ENCODE assay signal across 19 cellular contexts in genomic region chr15:89917442-89918085, GRCh38. TPM values are rescaled to one million over a fixed set of nuclear protein-coding genes. Genes with fewer than 3 reads are reported as not detected.
DNase-seq lines count a peak whose midpoint lies in the region; ATAC-seq, FAIRE-seq and TF ChIP-seq lines count a peak whose summit lies in the region.
"Had no signal": no experiment of that assay in that cellular context is flagged by ENCODE, and none has a peak within 500 bp of the region (broad histone marks: within the 10 kb centered on the region; RNA-seq: fewer than 3 reads in every experiment).

No MANE protein-coding gene starts in this region.

- H3K36me3 ChIP-seq in PC-3 (ENCODE audit: low read depth, low read length) = no peaks in the 10 kb centered on the region
- H3K36me3 ChIP-seq in colonic mucosa = no peaks in the 10 kb centered on the region
- H3K36me3 ChIP-seq in pancreas = no peaks in the 10 kb centered on the region

- H3K27me3 Mint-ChIP-seq in Calu3 (ENCODE audit: unreplicated experiment) = no peaks in the 10 kb centered on the region

- POLR2A ChIA-PET in PC-3 (lab: Charles Lee; ENCODE audit: unreplicated experiment) = no interaction called here

- no peaks in the 10 kb centered on the region for H3K36me3 Mint-ChIP-seq in Calu3 (ENCODE audit: insufficient read depth, unreplicated experiment)
- H3K36me3 Mint-ChIP-seq: CD4-positive, alpha-beta memory T cell had no signal

- no peaks in the 10 kb centered on the region for H3K9me3 Mint-ChIP-seq in Calu3 (ENCODE audit: low read depth, unreplicated experiment)
- H3K9me3 Mint-ChIP-seq: CD4-positive, alpha-beta memory T cell had no signal

- no peak for TF ChIP-seq CTCF in Calu3 (IDR thresholded peaks at IDR 0.05; ENCODE audit: unreplicated experiment)
- no peak for TF ChIP-seq CTCF in PC-3 (conservative IDR thresholded peaks at IDR 0.05; ENCODE audit: low read depth, low read length)
- TF ChIP-seq CTCF in colonic mucosa (IDR thresholded peaks at IDR 0.05) = no peak
- TF ChIP-seq CTCF in pancreas (IDR thresholded peaks at IDR 0.05) = no peak

- peaks cover 22% of the 10 kb centered on the region for H3K4me1 Mint-ChIP-seq in Calu3 (ENCODE audit: low read depth, unreplicated experiment)

- intact Hi-C loops in Calu3 (cut with micrococcal nuclease; ENCODE audit: unreplicated experiment) (no loop called here), PC-3 (cut with micrococcal nuclease) (no loop called here), colonic mucosa (cut with DNase I) (no loop called here), pancreas (cut with DNase I) (no loop called here)

- H3K4me1 ChIP-seq in PC-3 (ENCODE audit: insufficient read depth, low read length) = peaks cover 22% of the 10 kb centered on the region
- no peaks in the 10 kb centered on the region for H3K4me1 ChIP-seq in colonic mucosa
- peaks cover 0 to 10% (median 0%) of the 10 kb centered on the region in 3 donors for H3K4me1 ChIP-seq in pancreas

- H3K27me3 ChIP-seq in PC-3 (ENCODE audit: low read length) = no peaks in the 10 kb centered on the region
- no peaks in the 10 kb centered on the region for H3K27me3 ChIP-seq in colonic mucosa
- no peaks in the 10 kb centered on the region for H3K27me3 ChIP-seq in pancreas

- H4K20me1 ChIP-seq in PC-3 (ENCODE audit: low read length) = no peaks in the 10 kb centered on the region

- 0 out of 2 replicates have a peak overlapping the region, but pooled peaks have one; percentile 7 for H3K4me3 ChIP-seq in PC-3 (ENCODE audit: low read length)
- no peak overlapping the region for H3K4me3 ChIP-seq in colonic mucosa
- H3K4me3 ChIP-seq in pancreas = no peak overlapping the region

- H3K27ac ChIP-seq in PC-3 (ENCODE audit: low read length) = peak overlapping the region; percentile 55
- no peak overlapping the region for H3K27ac ChIP-seq in colonic mucosa
- no peak overlapping the region for H3K27ac ChIP-seq in pancreas

- no peak for FAIRE-seq in pancreas (lab: Jason Lieb, UNC)

- DNase-seq in Calu3 (peak; percentile 36), PC-3 (peak; percentile 80), colonic mucosa (peak; percentile 36), pancreas (no peak), cerebellar nuclear complex (lab: John Stamatoyannopoulos, UW) (no peak), OCI-M2 (lab: John Stamatoyannopoulos, UW; ENCODE audit: unreplicated experiment) (no peak), NCI-H345 treated with DMSO at 0.1 percent for 48 hours (lab: John Stamatoyannopoulos, UW; ENCODE audit: unreplicated experiment) (no peak)
- DNase-seq: CD4-positive, alpha-beta memory T cell; H7; IMR-90; Kasumi-1; MV-4-11; NCI-H1436; NCI-H2081; NCI-H524 treated with DMSO at 0.1 percent for 48 hours had no signal

- peak; percentile 74 for ATAC-seq in PC-3
- peak in 3 of 4 donors; percentile 35 to 64 (median 36) for ATAC-seq in pancreas
- ATAC-seq in HG02973 (IDR thresholded peaks at IDR 0.05; ENCODE audit: unreplicated experiment) = no peak
- ATAC-seq: Right ventricle myocardium inferior had no signal

- no peaks in the 10 kb centered on the region for H3F3A ChIP-seq in PC-3 (ENCODE audit: low read length, unreplicated experiment)

- H3K9ac ChIP-seq in PC-3 (ENCODE audit: low read length) (no peak overlapping the region), colonic mucosa (ENCODE audit: low read depth in 2 of 2, low read length in 2 of 2) (no peak overlapping the region)

- CTCF ChIA-PET in Calu3 (lab: Charles Lee) (interaction anchor here (0.7 to 1.2 kb wide), 3 partner anchors 30 to 116 kb away, joined by 3 to 4 read pairs (median 4); no protein-coding TSS in a partner anchor), PC-3 (lab: Charles Lee) (interaction anchor here (0.5 kb wide), 1 partner anchor 97 kb away, joined by 5 read pairs; no protein-coding TSS in a partner anchor)

- no peaks in the 10 kb centered on the region for H3K9me3 ChIP-seq in PC-3 (ENCODE audit: low read length)
- no peaks in the 10 kb centered on the region for H3K9me3 ChIP-seq in colonic mucosa
- no peaks in the 10 kb centered on the region for H3K9me3 ChIP-seq in pancreas

- no peaks in the 10 kb centered on the region for H3K79me2 ChIP-seq in PC-3 (ENCODE audit: low read length)

- H3K4me2 ChIP-seq in PC-3 (ENCODE audit: low read length) = peak overlapping the region; percentile 41

- H3K27ac Mint-ChIP-seq in Calu3 (ENCODE audit: unreplicated experiment) = no peak overlapping the region
- H3K27ac Mint-ChIP-seq: B cell; CD4-positive, alpha-beta memory T cell had no signal

- H3K4me3 Mint-ChIP-seq in Calu3 (ENCODE audit: low read depth, unreplicated experiment) = no peak overlapping the region
- H3K4me3 Mint-ChIP-seq: B cell; CD4-positive, alpha-beta memory T cell had no signal

- no TSS peak for BruUV-seq in Calu3 (replicated peaks; lab: Mats Ljungman, UMichigan)
- BruUV-seq in PC-3 (replicated peaks; lab: Mats Ljungman, UMichigan) = no TSS peak

- H2AFZ ChIP-seq in PC-3 (ENCODE audit: low read length) = no peak overlapping the region

- 62 to 66% methylated on average over 4 of the region's 4 CpGs for WGBS in pancreas, 2 donors

- H3K9me2 ChIP-seq in PC-3 (replicated peaks; ENCODE audit: low read length) = no peaks in the 10 kb centered on the region

RNA-seq across cellular contexts. Expression of gene ARPIN, which starts 4.8 kb away (rescaled TPM):
- total RNA-seq in Calu3 (2022) = 19.1 and 20.1 TPM in 2 replicates
- 4.5 and 8.0 TPM in 2 replicates for total RNA-seq in PC-3 (2014; rRNA removed)
- total RNA-seq in colonic mucosa = 10 to 100 TPM; 31.7 to 36.7 TPM
- 10 to 100 TPM; 26.2 to 49.8 (median 33.0) TPM for total RNA-seq in pancreas
- polyA plus RNA-seq in pancreas = 10 to 100 TPM; 12.6 to 21.6 TPM
- total RNA-seq: OCI-LY7 had no signal
- polyA plus RNA-seq: CD4-positive, alpha-beta memory T cell had no signal

RNA-seq across cellular contexts. Expression of gene AP3S2, which starts 23.8 kb away (rescaled TPM):
- total RNA-seq in Calu3 (2022) (46.2 and 51.9 TPM in 2 replicates), PC-3 (2014; rRNA removed) (18.8 and 19.4 TPM in 2 replicates), colonic mucosa (10 to 100 TPM; 44.5 to 48.6 TPM), pancreas (10 to 100 TPM; 15.7 to 25.2 (median 21.2) TPM)
- 10 to 100 TPM; 11.0 to 16.6 TPM for polyA plus RNA-seq in pancreas

Comparison
In these comparisons a context has a peak if more than half of its experiments do, and no peak if none do; other contexts are left out.
1. DNase-seq: peak in Calu3 (single experiment), PC-3 (single experiment) and colonic mucosa (single experiment); none in pancreas (0 of 6), cerebellar nuclear complex (0 of 2), OCI-M2 (single experiment) and NCI-H345 treated with DMSO at 0.1 percent for 48 hours (single experiment).